Comparison of ENCODE assay signal across 2 cellular contexts in the genomic region with DNA sequence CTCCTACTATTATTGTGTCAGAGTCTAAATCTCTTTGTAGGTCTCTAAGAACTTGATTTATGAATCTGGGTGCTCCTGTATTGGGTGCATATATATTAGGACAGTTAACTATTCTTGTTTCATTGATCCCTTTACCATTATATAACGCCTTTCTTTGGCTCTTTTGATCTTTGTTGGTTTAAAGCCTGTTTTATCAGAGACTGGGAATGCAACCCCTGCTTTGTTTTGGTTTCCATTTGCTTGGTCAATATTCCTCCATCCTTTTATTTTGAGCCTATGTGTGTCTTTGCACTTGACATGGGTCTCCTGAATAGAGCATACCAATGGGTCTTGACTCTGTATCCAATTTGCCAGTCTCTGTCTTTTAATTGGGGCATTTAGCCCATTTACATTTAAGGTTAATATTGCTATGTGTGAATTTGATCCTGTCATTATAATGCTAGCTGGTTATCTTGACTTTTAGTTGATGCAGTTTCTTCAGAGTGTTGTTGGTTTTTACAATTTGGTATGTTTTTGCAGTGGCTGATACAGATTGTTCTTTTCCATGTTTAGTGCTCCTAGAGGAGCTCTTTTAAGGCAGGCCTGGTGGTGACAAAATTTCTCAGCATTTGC. TPM values are rescaled to one million over a fixed set of nuclear protein-coding genes. Genes with fewer than 3 reads are reported as not detected.
"Had no signal": no experiment of that assay in that cellular context is flagged by ENCODE, and none has a peak within 500 bp of the region (broad histone marks: within the 10 kb centered on the region; RNA-seq: fewer than 3 reads in every experiment).

No MANE protein-coding gene starts in this region.

RNA-seq across cellular contexts. Expression of gene TFPI, which starts 36.4 kb away (rescaled TPM):
- total RNA-seq: activated naive CD4-positive, alpha-beta T cell treated with anti-CD3 and anti-CD28 coated beads for 36 hours; activated naive CD8-positive, alpha-beta T cell treated with anti-CD3 and anti-CD28 coated beads for 36 hours had no signal
